In the genomic region with DNA sequence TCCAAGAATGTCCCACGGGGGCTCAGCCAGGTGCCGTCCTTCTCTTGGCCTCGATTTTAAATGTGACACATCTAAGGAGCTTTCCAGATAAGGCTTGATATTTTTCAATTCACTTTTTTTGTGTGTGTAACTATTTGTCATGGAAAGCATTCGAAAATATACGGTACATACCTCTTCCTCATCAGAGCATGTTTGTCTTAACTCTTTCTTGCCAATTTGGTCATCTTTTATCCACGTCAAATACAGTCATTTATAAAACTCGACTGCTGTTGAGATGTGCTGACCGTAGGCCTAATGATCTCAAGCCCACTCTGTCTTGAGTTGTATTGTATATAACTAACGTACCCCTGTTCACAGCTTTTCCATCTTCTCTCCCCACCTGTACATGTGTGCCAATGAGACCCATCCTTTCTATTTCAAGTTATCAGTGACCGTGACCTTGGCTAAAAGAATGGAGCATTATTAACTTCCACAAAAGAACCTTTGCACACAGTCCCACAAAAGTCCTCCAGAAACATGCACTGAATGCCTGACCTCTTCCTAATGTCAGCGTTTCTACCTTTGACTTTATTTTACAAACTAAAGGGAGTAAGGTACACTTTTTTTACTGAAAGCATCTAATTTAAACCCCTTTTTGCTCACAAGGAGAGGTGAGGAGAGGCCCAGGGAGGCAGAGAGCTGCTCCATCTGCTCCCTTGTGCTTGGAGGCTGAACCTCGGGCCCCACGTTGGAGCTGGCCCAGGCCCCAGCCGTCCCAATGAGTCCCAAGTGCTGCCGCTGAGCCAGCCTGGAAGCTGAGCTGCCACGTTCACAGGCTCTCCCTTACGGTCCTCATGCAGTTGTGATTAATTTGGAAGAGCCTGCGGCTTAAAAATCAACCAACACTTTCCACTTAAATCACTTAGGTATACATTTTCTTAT, we compare ENCODE assay signal across 11 cellular contexts.
DNase-seq lines count a peak whose midpoint lies in the region; ATAC-seq and TF ChIP-seq lines count a peak whose summit lies in the region.
"Had no signal": no experiment of that assay in that cellular context is flagged by ENCODE, and none has a peak within 500 bp of the region (broad histone marks: within the 10 kb centered on the region; RNA-seq: fewer than 3 reads in every experiment).

No MANE protein-coding gene starts in this region.

- no peak overlapping the region for H3K4me2 ChIP-seq in parathyroid adenoma (ENCODE audit: low read length)

- in situ Hi-C loops in G401 (cut with HindIII; ENCODE audit: low sequenced_read_pairs): no loop called here
- in situ Hi-C loops in GM13977 (cut with MboI; ENCODE audit: low pct_unique_long_range_greater_than_20kb, low sequenced_read_pairs, unreplicated experiment): no loop called here

- CTCF ChIA-PET in activated CD8-positive, alpha-beta memory T cell treated with anti-CD3 and anti-CD28 coated beads, Interleukin-2, amount 10 ng/mL, durations not matched to agents 7 days and 5 days (lab: Charles Lee): no interaction called here

- H3K4me1 ChIP-seq in cardiac muscle cell (ENCODE audit: low read depth) (no peaks in the 10 kb centered on the region), parathyroid adenoma (peaks cover 6% of the 10 kb centered on the region)

- no peak overlapping the region for H3K4me3 Mint-ChIP-seq in activated CD8-positive, alpha-beta memory T cell treated with anti-CD3 and anti-CD28 coated beads, Interleukin-2, amount 10 ng/mL, durations not matched to agents 7 days and 5 days
- H3K4me3 Mint-ChIP-seq: activated CD8-positive, alpha-beta T cell treated with anti-CD3 and anti-CD28 coated beads for 36 hours; memory B cell had no signal

- H3K4me1 Mint-ChIP-seq in activated CD8-positive, alpha-beta memory T cell treated with anti-CD3 and anti-CD28 coated beads, Interleukin-2, amount 10 ng/mL, durations not matched to agents 7 days and 5 days: peaks cover 2% of the 10 kb centered on the region
- H3K4me1 Mint-ChIP-seq: memory B cell had no signal

- H3K27me3 ChIP-seq in WERI-Rb-1 (ENCODE audit: insufficient read depth, low read depth, severe bottlenecking): no peaks in the 10 kb centered on the region
- H3K27me3 ChIP-seq in cardiac muscle cell: no peaks in the 10 kb centered on the region
- H3K27me3 ChIP-seq in parathyroid adenoma (ENCODE audit: control insufficient read depth, insufficient read depth, low read length): no peaks in the 10 kb centered on the region
- H3K27me3 ChIP-seq: adrenal gland had no signal

- H3K9me3 Mint-ChIP-seq in activated CD8-positive, alpha-beta memory T cell treated with anti-CD3 and anti-CD28 coated beads, Interleukin-2, amount 10 ng/mL, durations not matched to agents 7 days and 5 days (ENCODE audit: low read depth): peaks cover 2% of the 10 kb centered on the region
- H3K9me3 Mint-ChIP-seq: activated CD8-positive, alpha-beta T cell treated with anti-CD3 and anti-CD28 coated beads for 36 hours had no signal

- TF ChIP-seq CTCF in WERI-Rb-1 (IDR thresholded peaks at IDR 0.05; ENCODE audit: low read depth, low read length) (no peak), cardiac muscle cell (IDR thresholded peaks at IDR 0.05; ENCODE audit: low read depth, low read length) (no peak), parathyroid adenoma (IDR thresholded peaks at IDR 0.05) (no peak), GM13977 (IDR thresholded peaks at IDR 0.05; ENCODE audit: extremely low read depth, insufficient read depth, missing control alignments) (no peak)

- DNase-seq in G401 (ENCODE audit: low spot score) (peak; percentile 73), WERI-Rb-1 (peak; percentile 44), cardiac muscle cell (ENCODE audit: low read depth in 1 of 2, low spot score in 1 of 2) (peak in 1 of 2 donors; percentile 17), A172 (ENCODE audit: low spot score) (no peak), GM13977 (ENCODE audit: low spot score) (no peak)
- DNase-seq in activated CD8-positive, alpha-beta memory T cell treated with anti-CD3 and anti-CD28 coated beads, Interleukin-2, amount 10 ng/mL, durations not matched to agents 7 days and 5 days: no peak
- no peak for DNase-seq in stimulated activated CD4-positive, alpha-beta T cell treated with anti-CD3 and anti-CD28 coated beads, Interleukin-4, amount 100 ng/mL, for 4 hours
- DNase-seq: activated CD8-positive, alpha-beta T cell treated with anti-CD3 and anti-CD28 coated beads for 36 hours; adrenal gland had no signal

- ATAC-seq in activated CD8-positive, alpha-beta memory T cell treated with anti-CD3 and anti-CD28 coated beads, Interleukin-2, amount 10 ng/mL, durations not matched to agents 7 days and 5 days: no peak
- ATAC-seq: activated CD8-positive, alpha-beta T cell treated with anti-CD3 and anti-CD28 coated beads for 36 hours had no signal

- H2AFZ ChIP-seq in parathyroid adenoma: peak overlapping the region; percentile 38

- peaks cover 14% of the 10 kb centered on the region for H3K36me3 Mint-ChIP-seq in activated CD8-positive, alpha-beta memory T cell treated with anti-CD3 and anti-CD28 coated beads, Interleukin-2, amount 10 ng/mL, durations not matched to agents 7 days and 5 days

- H3K9me3 ChIP-seq in WERI-Rb-1 (ENCODE audit: severe bottlenecking) (peaks cover 10% of the 10 kb centered on the region), cardiac muscle cell (ENCODE audit: low read depth) (no peaks in the 10 kb centered on the region), parathyroid adenoma (ENCODE audit: control insufficient read depth, low read length) (no peaks in the 10 kb centered on the region)
- H3K9me3 ChIP-seq: adrenal gland had no signal

- no peak overlapping the region for H3K9ac ChIP-seq in parathyroid adenoma

- H3K27ac Mint-ChIP-seq in activated CD8-positive, alpha-beta memory T cell treated with anti-CD3 and anti-CD28 coated beads, Interleukin-2, amount 10 ng/mL, durations not matched to agents 7 days and 5 days: no peak overlapping the region
- H3K27ac Mint-ChIP-seq: activated CD8-positive, alpha-beta T cell treated with anti-CD3 and anti-CD28 coated beads for 36 hours; memory B cell had no signal

- no peaks in the 10 kb centered on the region for H3K79me2 ChIP-seq in parathyroid adenoma

- H3K27me3 Mint-ChIP-seq in activated CD8-positive, alpha-beta memory T cell treated with anti-CD3 and anti-CD28 coated beads, Interleukin-2, amount 10 ng/mL, durations not matched to agents 7 days and 5 days: no peaks in the 10 kb centered on the region
- H3K27me3 Mint-ChIP-seq: activated CD8-positive, alpha-beta T cell treated with anti-CD3 and anti-CD28 coated beads for 36 hours; memory B cell had no signal

- H3K4me3 ChIP-seq in WERI-Rb-1 (ENCODE audit: low read depth, low read length) (no peak overlapping the region; the same call in 1 of the 2 replicates), cardiac muscle cell (no peak overlapping the region), parathyroid adenoma (ENCODE audit: low read depth, low read length) (no peak overlapping the region)
- H3K4me3 ChIP-seq: adrenal gland had no signal

- peak overlapping the region; percentile 83 for H3K27ac ChIP-seq in WERI-Rb-1
- H3K27ac ChIP-seq in cardiac muscle cell: peak overlapping the region; percentile 60
- H3K27ac ChIP-seq in parathyroid adenoma: peak overlapping the region; percentile 15

- H3K36me3 ChIP-seq in WERI-Rb-1 (peaks cover 22% of the 10 kb centered on the region), cardiac muscle cell (no peaks in the 10 kb centered on the region), parathyroid adenoma (ENCODE audit: control insufficient read depth, insufficient read depth, low read length) (no peaks in the 10 kb centered on the region)

Comparison
In these comparisons a context has a peak if more than half of its experiments do, and no peak if none do; other contexts are left out.
1. DNase-seq: peak in G401 (single experiment) and WERI-Rb-1 (single experiment); none in A172 (single experiment), GM13977 (single experiment), activated CD8-positive, alpha-beta memory T cell treated with anti-CD3 and anti-CD28 coated beads, Interleukin-2, amount 10 ng/mL, durations not matched to agents 7 days and 5 days (single experiment) and stimulated activated CD4-positive, alpha-beta T cell treated with anti-CD3 and anti-CD28 coated beads, Interleukin-4, amount 100 ng/mL, for 4 hours (0 of 2).
2. H3K27ac ChIP-seq: peak in every context shown above with its lines; median percentile 83 in WERI-Rb-1; 60 in cardiac muscle cell; 15 in parathyroid adenoma.